2 cellular contexts compared by ENCODE assay signal in the genomic region with DNA sequence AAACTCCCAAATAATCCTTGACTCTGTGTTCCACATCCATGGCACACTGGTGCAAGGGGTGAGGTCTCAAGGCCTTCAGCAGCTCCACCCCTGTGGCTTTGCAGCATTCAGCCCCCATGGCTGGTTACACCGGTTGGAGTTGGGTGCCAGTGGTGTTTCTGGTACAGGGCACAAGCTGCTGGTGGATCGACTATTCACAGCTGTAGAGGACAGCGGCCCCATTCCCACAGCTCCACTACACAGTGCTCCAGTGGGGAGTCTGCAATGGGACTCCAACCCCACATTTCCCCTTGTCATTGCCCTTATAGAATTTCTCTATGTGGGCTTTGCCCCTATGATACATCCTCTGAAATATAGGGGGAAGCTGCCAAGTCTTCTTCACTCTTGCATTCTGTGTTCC.
TF ChIP-seq lines count a peak whose summit lies in the region.

No MANE protein-coding gene starts in this region.

TF ChIP-seq in GM23338, 12 proteins besides CTCF, POLR2A, EP300 and RAD21 (continued from another document):
- TF ChIP-seq, protein P1, sequence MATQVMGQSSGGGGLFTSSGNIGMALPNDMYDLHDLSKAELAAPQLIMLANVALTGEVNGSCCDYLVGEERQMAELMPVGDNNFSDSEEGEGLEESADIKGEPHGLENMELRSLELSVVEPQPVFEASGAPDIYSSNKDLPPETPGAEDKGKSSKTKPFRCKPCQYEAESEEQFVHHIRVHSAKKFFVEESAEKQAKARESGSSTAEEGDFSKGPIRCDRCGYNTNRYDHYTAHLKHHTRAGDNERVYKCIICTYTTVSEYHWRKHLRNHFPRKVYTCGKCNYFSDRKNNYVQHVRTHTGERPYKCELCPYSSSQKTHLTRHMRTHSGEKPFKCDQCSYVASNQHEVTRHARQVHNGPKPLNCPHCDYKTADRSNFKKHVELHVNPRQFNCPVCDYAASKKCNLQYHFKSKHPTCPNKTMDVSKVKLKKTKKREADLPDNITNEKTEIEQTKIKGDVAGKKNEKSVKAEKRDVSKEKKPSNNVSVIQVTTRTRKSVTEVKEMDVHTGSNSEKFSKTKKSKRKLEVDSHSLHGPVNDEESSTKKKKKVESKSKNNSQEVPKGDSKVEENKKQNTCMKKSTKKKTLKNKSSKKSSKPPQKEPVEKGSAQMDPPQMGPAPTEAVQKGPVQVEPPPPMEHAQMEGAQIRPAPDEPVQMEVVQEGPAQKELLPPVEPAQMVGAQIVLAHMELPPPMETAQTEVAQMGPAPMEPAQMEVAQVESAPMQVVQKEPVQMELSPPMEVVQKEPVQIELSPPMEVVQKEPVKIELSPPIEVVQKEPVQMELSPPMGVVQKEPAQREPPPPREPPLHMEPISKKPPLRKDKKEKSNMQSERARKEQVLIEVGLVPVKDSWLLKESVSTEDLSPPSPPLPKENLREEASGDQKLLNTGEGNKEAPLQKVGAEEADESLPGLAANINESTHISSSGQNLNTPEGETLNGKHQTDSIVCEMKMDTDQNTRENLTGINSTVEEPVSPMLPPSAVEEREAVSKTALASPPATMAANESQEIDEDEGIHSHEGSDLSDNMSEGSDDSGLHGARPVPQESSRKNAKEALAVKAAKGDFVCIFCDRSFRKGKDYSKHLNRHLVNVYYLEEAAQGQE (IDR thresholded peaks at IDR 0.05; ENCODE audit: unreplicated experiment): no peak
- no peak for TF ChIP-seq NANOG (IDR thresholded peaks at IDR 0.05; ENCODE audit: borderline replicate concordance)
- no peak for TF ChIP-seq POLR2AphosphoS5 (IDR thresholded peaks at IDR 0.05; ENCODE audit: low read depth)
- no peak for TF ChIP-seq ZNF114 (CRISPR knock-in tag; IDR thresholded peaks at IDR 0.05)
- TF ChIP-seq, protein P2, sequence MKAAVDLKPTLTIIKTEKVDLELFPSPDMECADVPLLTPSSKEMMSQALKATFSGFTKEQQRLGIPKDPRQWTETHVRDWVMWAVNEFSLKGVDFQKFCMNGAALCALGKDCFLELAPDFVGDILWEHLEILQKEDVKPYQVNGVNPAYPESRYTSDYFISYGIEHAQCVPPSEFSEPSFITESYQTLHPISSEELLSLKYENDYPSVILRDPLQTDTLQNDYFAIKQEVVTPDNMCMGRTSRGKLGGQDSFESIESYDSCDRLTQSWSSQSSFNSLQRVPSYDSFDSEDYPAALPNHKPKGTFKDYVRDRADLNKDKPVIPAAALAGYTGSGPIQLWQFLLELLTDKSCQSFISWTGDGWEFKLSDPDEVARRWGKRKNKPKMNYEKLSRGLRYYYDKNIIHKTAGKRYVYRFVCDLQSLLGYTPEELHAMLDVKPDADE (IDR thresholded peaks at IDR 0.05): no peak
- TF ChIP-seq, protein P3, sequence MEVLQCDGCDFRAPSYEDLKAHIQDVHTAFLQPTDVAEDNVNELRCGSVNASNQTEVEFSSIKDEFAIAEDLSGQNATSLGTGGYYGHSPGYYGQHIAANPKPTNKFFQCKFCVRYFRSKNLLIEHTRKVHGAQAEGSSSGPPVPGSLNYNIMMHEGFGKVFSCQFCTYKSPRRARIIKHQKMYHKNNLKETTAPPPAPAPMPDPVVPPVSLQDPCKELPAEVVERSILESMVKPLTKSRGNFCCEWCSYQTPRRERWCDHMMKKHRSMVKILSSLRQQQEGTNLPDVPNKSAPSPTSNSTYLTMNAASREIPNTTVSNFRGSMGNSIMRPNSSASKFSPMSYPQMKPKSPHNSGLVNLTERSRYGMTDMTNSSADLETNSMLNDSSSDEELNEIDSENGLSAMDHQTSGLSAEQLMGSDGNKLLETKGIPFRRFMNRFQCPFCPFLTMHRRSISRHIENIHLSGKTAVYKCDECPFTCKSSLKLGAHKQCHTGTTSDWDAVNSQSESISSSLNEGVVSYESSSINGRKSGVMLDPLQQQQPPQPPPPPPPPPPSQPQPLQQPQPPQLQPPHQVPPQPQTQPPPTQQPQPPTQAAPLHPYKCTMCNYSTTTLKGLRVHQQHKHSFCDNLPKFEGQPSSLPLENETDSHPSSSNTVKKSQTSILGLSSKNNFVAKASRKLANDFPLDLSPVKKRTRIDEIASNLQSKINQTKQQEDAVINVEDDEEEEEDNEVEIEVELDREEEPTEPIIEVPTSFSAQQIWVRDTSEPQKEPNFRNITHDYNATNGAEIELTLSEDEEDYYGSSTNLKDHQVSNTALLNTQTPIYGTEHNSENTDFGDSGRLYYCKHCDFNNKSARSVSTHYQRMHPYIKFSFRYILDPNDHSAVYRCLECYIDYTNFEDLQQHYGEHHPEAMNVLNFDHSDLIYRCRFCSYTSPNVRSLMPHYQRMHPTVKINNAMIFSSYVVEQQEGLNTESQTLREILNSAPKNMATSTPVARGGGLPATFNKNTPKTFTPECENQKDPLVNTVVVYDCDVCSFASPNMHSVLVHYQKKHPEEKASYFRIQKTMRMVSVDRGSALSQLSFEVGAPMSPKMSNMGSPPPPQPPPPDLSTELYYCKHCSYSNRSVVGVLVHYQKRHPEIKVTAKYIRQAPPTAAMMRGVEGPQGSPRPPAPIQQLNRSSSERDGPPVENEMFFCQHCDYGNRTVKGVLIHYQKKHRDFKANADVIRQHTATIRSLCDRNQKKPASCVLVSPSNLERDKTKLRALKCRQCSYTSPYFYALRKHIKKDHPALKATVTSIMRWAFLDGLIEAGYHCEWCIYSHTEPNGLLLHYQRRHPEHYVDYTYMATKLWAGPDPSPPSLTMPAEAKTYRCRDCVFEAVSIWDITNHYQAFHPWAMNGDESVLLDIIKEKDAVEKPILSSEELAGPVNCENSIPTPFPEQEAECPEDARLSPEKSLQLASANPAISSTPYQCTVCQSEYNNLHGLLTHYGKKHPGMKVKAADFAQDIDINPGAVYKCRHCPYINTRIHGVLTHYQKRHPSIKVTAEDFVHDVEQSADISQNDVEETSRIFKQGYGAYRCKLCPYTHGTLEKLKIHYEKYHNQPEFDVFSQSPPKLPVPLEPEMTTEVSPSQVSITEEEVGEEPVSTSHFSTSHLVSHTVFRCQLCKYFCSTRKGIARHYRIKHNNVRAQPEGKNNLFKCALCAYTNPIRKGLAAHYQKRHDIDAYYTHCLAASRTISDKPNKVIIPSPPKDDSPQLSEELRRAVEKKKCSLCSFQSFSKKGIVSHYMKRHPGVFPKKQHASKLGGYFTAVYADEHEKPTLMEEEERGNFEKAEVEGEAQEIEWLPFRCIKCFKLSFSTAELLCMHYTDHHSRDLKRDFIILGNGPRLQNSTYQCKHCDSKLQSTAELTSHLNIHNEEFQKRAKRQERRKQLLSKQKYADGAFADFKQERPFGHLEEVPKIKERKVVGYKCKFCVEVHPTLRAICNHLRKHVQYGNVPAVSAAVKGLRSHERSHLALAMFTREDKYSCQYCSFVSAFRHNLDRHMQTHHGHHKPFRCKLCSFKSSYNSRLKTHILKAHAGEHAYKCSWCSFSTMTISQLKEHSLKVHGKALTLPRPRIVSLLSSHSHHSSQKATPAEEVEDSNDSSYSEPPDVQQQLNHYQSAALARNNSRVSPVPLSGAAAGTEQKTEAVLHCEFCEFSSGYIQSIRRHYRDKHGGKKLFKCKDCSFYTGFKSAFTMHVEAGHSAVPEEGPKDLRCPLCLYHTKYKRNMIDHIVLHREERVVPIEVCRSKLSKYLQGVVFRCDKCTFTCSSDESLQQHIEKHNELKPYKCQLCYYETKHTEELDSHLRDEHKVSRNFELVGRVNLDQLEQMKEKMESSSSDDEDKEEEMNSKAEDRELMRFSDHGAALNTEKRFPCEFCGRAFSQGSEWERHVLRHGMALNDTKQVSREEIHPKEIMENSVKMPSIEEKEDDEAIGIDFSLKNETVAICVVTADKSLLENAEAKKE (CRISPR knock-in tag; IDR thresholded peaks at IDR 0.05): no peak
- no peak for TF ChIP-seq EZH2phosphoT487 (IDR thresholded peaks at IDR 0.05; ENCODE audit: unreplicated experiment)

TF ChIP-seq in K562, 482 proteins besides CTCF, POLR2A, EP300 and RAD21 (continued from another document):
- no peak for TF ChIP-seq ZNF124 (CRISPR knock-in tag; IDR thresholded peaks at IDR 0.05)
- TF ChIP-seq BRD4 (IDR thresholded peaks at IDR 0.05): no peak
- TF ChIP-seq, protein P4, sequence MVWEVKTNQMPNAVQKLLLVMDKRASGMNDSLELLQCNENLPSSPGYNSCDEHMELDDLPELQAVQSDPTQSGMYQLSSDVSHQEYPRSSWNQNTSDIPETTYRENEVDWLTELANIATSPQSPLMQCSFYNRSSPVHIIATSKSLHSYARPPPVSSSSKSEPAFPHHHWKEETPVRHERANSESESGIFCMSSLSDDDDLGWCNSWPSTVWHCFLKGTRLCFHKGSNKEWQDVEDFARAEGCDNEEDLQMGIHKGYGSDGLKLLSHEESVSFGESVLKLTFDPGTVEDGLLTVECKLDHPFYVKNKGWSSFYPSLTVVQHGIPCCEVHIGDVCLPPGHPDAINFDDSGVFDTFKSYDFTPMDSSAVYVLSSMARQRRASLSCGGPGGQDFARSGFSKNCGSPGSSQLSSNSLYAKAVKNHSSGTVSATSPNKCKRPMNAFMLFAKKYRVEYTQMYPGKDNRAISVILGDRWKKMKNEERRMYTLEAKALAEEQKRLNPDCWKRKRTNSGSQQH (CRISPR knock-in tag; IDR thresholded peaks at IDR 0.05): no peak
- TF ChIP-seq TFAM (CRISPR knock-in tag; conservative IDR thresholded peaks at IDR 0.05): no peak
